ENCODE assay signal across 1 cellular context in genomic region chr18:54269924-54270844, GRCh38.
TF ChIP-seq lines count a peak whose summit lies in the region.

No MANE protein-coding gene starts in this region.

TF ChIP-seq in H1, 55 proteins besides CTCF, POLR2A, EP300 and RAD21:
- TF ChIP-seq POLR2AphosphoS5 (IDR thresholded peaks at IDR 0.05; ENCODE audit: low read depth, low read length) (peak; percentile 48; the same call in 1 of the 2 replicates), MAX (IDR thresholded peaks at IDR 0.05) (peak; percentile 84), USF2 (IDR thresholded peaks at IDR 0.05; ENCODE audit: low read length) (no peak), CEBPB (IDR thresholded peaks at IDR 0.05; ENCODE audit: low read depth, low read length) (no peak), TBP (IDR thresholded peaks at IDR 0.05; ENCODE audit: low read depth, low read length) (peak; percentile 57; the same call in 1 of the 2 replicates), TAF1 (IDR thresholded peaks at IDR 0.05; ENCODE audit: low read depth, low read length) (peak; percentile 67), SP1 (IDR thresholded peaks at IDR 0.05; ENCODE audit: low read depth, low read length) (peak; percentile 65; the same call in 1 of the 2 replicates)
